Comparison of ENCODE assay signal across 8 cellular contexts in genomic region chr6:104771258-104771832, GRCh38.
DNase-seq lines count a peak whose midpoint lies in the region; ATAC-seq and TF ChIP-seq lines count a peak whose summit lies in the region.

No MANE protein-coding gene starts in this region.

- DNase-seq in RWPE1 (ENCODE audit: low spot score): peak; percentile 16
- peak; percentile 11 to 50 for DNase-seq in fibroblast of lung (ENCODE audit: low read depth in 2 of 2)
- no peak for DNase-seq in gastrocnemius medialis
- no peak for DNase-seq in activated T-helper 1 cell treated with anti-CD3 and anti-CD28 coated beads, Interleukin-12 subunit alpha, Interleukin-12 subunit beta, Interleukin-2, Interleukin-4 antibody, amounts not matched to agents 30 ng/mL and 10 ng/mL and 1 ng/mL, durations not matched to agents 14 hours and 24 hours and 36 hours (ENCODE audit: low spot score)
- DNase-seq in NCI-H1048 (lab: John Stamatoyannopoulos, UW): no peak

- H2AFZ ChIP-seq in fibroblast of lung (ENCODE audit: low read length): no peak overlapping the region

- H3K4me3 Mint-ChIP-seq in activated T-helper 1 cell treated with anti-CD3 and anti-CD28 coated beads, Interleukin-12 subunit alpha, Interleukin-12 subunit beta, Interleukin-2, Interleukin-4 antibody, amounts not matched to agents 30 ng/mL and 10 ng/mL and 1 ng/mL, durations not matched to agents 14 hours and 24 hours and 36 hours: no peak overlapping the region

- peaks cover 5% of the 10 kb centered on the region for H3K4me1 Mint-ChIP-seq in activated T-helper 1 cell treated with anti-CD3 and anti-CD28 coated beads, Interleukin-12 subunit alpha, Interleukin-12 subunit beta, Interleukin-2, Interleukin-4 antibody, amounts not matched to agents 30 ng/mL and 10 ng/mL and 1 ng/mL, durations not matched to agents 14 hours and 24 hours and 36 hours (ENCODE audit: low read depth)

- no peaks in the 10 kb centered on the region for H3K9me3 Mint-ChIP-seq in activated T-helper 1 cell treated with anti-CD3 and anti-CD28 coated beads, Interleukin-12 subunit alpha, Interleukin-12 subunit beta, Interleukin-2, Interleukin-4 antibody, amounts not matched to agents 30 ng/mL and 10 ng/mL and 1 ng/mL, durations not matched to agents 14 hours and 24 hours and 36 hours

- no peaks in the 10 kb centered on the region for H3K4me1 ChIP-seq in DOHH2 (ENCODE audit: control insufficient read depth, low read length)
- H3K4me1 ChIP-seq in fibroblast of lung (ENCODE audit: control insufficient read depth, extremely low read depth, insufficient read depth, low read length): no peaks in the 10 kb centered on the region
- no peaks in the 10 kb centered on the region for H3K4me1 ChIP-seq in gastrocnemius medialis

- intact Hi-C loops in gastrocnemius medialis (cut with DNase I; ENCODE audit: low total_unique reads): loop anchor here (2.0 kb wide), 1 partner anchor 89 kb away; no protein-coding TSS in a partner anchor
- intact Hi-C loops in activated T-helper 1 cell treated with anti-CD3 and anti-CD28 coated beads, Interleukin-12 subunit alpha, Interleukin-12 subunit beta, Interleukin-2, Interleukin-4 antibody, amounts not matched to agents 30 ng/mL and 10 ng/mL and 1 ng/mL, durations not matched to agents 14 hours and 24 hours and 36 hours (cut with micrococcal nuclease): loop anchor here (1.0 to 10.0 kb wide), 3 partner anchors 88 to 247 kb away; no protein-coding TSS in a partner anchor

- peaks cover 3% of the 10 kb centered on the region; the same call in 1 of the 2 replicates for H3F3A ChIP-seq in DOHH2 (ENCODE audit: control insufficient read depth, insufficient read depth)

- in situ Hi-C loops in gastrocnemius medialis (cut with MboI; ENCODE audit: low sequenced_read_pairs in 4 of 4): no loop called here

- peaks cover 7% of the 10 kb centered on the region for H3K36me3 Mint-ChIP-seq in activated T-helper 1 cell treated with anti-CD3 and anti-CD28 coated beads, Interleukin-12 subunit alpha, Interleukin-12 subunit beta, Interleukin-2, Interleukin-4 antibody, amounts not matched to agents 30 ng/mL and 10 ng/mL and 1 ng/mL, durations not matched to agents 14 hours and 24 hours and 36 hours (ENCODE audit: low read depth)

- no peak overlapping the region for H3K9ac ChIP-seq in fibroblast of lung (ENCODE audit: insufficient read depth, low read length)

- no peaks in the 10 kb centered on the region for H3K27me3 Mint-ChIP-seq in activated T-helper 1 cell treated with anti-CD3 and anti-CD28 coated beads, Interleukin-12 subunit alpha, Interleukin-12 subunit beta, Interleukin-2, Interleukin-4 antibody, amounts not matched to agents 30 ng/mL and 10 ng/mL and 1 ng/mL, durations not matched to agents 14 hours and 24 hours and 36 hours (ENCODE audit: insufficient read depth)

- peaks cover 7% of the 10 kb centered on the region for H3K36me3 ChIP-seq in DOHH2 (ENCODE audit: control insufficient read depth, low read length)
- no peaks in the 10 kb centered on the region for H3K36me3 ChIP-seq in fibroblast of lung (ENCODE audit: control insufficient read depth, insufficient read depth, low read length)
- H3K36me3 ChIP-seq in gastrocnemius medialis: peaks cover 0 to 7% of the 10 kb centered on the region in 2 donors

- H3K27me3 ChIP-seq in DOHH2 (ENCODE audit: control insufficient read depth, low read length): no peaks in the 10 kb centered on the region
- H3K27me3 ChIP-seq in fibroblast of lung (ENCODE audit: control insufficient read depth, insufficient read depth, low read length): no peaks in the 10 kb centered on the region
- H3K27me3 ChIP-seq in gastrocnemius medialis: no peaks in the 10 kb centered on the region

- H3K27ac ChIP-seq in DOHH2 (ENCODE audit: low read depth, low read length) (no peak overlapping the region), RWPE1 (no peak overlapping the region), fibroblast of lung (ENCODE audit: insufficient read depth, low read length) (no peak overlapping the region), gastrocnemius medialis (no peak overlapping the region)

- POLR2A ChIA-PET in RWPE1 (lab: Yijun Ruan, JAX; ENCODE audit: low non-redundant PET): no interaction called here

- H3K4me2 ChIP-seq in DOHH2 (ENCODE audit: low read length): no peak overlapping the region
- no peak overlapping the region for H3K4me2 ChIP-seq in fibroblast of lung (ENCODE audit: extremely low read depth, insufficient read depth, low read length)

- no peaks in the 10 kb centered on the region for H4K20me1 ChIP-seq in DOHH2 (ENCODE audit: control insufficient read depth, insufficient read depth, low read depth, low read length)
- H4K20me1 ChIP-seq in fibroblast of lung (ENCODE audit: control insufficient read depth, extremely low read depth, insufficient read depth, low read length): no peaks in the 10 kb centered on the region

- H3K9me2 ChIP-seq in DOHH2 (replicated peaks; ENCODE audit: control insufficient read depth, low read length): no peaks in the 10 kb centered on the region

- no peaks in the 10 kb centered on the region for H3K9me3 ChIP-seq in DOHH2 (ENCODE audit: control insufficient read depth, insufficient read depth, low read length)
- H3K9me3 ChIP-seq in fibroblast of lung (ENCODE audit: control insufficient read depth, insufficient read depth, low read depth, low read length): no peaks in the 10 kb centered on the region
- no peaks in the 10 kb centered on the region for H3K9me3 ChIP-seq in gastrocnemius medialis

- TF ChIP-seq POLR2A in gastrocnemius medialis (IDR thresholded peaks at IDR 0.05): no peak

- H3K4me3 ChIP-seq in DOHH2 (ENCODE audit: low read length) (no peak overlapping the region), fibroblast of lung (replicated peaks in 1 of 4; ENCODE audit: control extremely low read depth in 1 of 4, insufficient read depth in 1 of 4, low read depth in 3 of 4, low read length in 4 of 4) (no peak overlapping the region), gastrocnemius medialis (no peak overlapping the region)

- H3K27ac Mint-ChIP-seq in activated T-helper 1 cell treated with anti-CD3 and anti-CD28 coated beads, Interleukin-12 subunit alpha, Interleukin-12 subunit beta, Interleukin-2, Interleukin-4 antibody, amounts not matched to agents 30 ng/mL and 10 ng/mL and 1 ng/mL, durations not matched to agents 14 hours and 24 hours and 36 hours: no peak overlapping the region

- ATAC-seq in GM19043 (IDR thresholded peaks at IDR 0.05; ENCODE audit: low read depth, unreplicated experiment) (peak; percentile 80), HG03442 (IDR thresholded peaks at IDR 0.05; ENCODE audit: unreplicated experiment) (peak; percentile 79), gastrocnemius medialis (no peak)

- H3K79me2 ChIP-seq in DOHH2 (ENCODE audit: control insufficient read depth, low read length) (no peaks in the 10 kb centered on the region), fibroblast of lung (ENCODE audit: control insufficient read depth, insufficient read depth, low read length) (no peaks in the 10 kb centered on the region)

- TF ChIP-seq CTCF in DOHH2 (IDR thresholded peaks at IDR 0.05; ENCODE audit: low read depth, low read length, poor library complexity, severe bottlenecking): peak; percentile 72
- peak; percentile 59 for TF ChIP-seq CTCF in RWPE1 (conservative IDR thresholded peaks at IDR 0.05; ENCODE audit: low read depth)
- TF ChIP-seq CTCF in fibroblast of lung (conservative IDR thresholded peaks at IDR 0.05 in 1 of 2, IDR thresholded peaks at IDR 0.05 in 1 of 2; ENCODE audit: low read depth in 1 of 2, low read length in 2 of 2): peak; percentile 22 to 38
- TF ChIP-seq CTCF in gastrocnemius medialis (IDR thresholded peaks at IDR 0.05 in 4 of 5, conservative IDR thresholded peaks at IDR 0.05 in 1 of 5): peak in 3 of 5 experiments; percentile 2 to 54 (median 38)

- CTCF ChIA-PET in RWPE1 (lab: Yijun Ruan, JAX): interaction anchor here (0.7 kb wide), 1 partner anchor 1697 kb away, joined by 5 read pairs; no protein-coding TSS in a partner anchor

Comparison
In these comparisons a context has a peak if more than half of its experiments do, and no peak if none do; other contexts are left out.
1. ATAC-seq: peak in GM19043 (single experiment) and HG03442 (single experiment); none in gastrocnemius medialis (0 of 2).
2. DNase-seq: peak in RWPE1 (single experiment) and fibroblast of lung (2 of 2); none in gastrocnemius medialis (0 of 2), activated T-helper 1 cell treated with anti-CD3 and anti-CD28 coated beads, Interleukin-12 subunit alpha, Interleukin-12 subunit beta, Interleukin-2, Interleukin-4 antibody, amounts not matched to agents 30 ng/mL and 10 ng/mL and 1 ng/mL, durations not matched to agents 14 hours and 24 hours and 36 hours (single experiment) and NCI-H1048 (single experiment).
3. Peak in every context shown above with its lines, with median percentiles within 50 percentile points of each other: CTCF ChIP-seq.